ENCODE assay signal across 8 cellular contexts in the genomic region with DNA sequence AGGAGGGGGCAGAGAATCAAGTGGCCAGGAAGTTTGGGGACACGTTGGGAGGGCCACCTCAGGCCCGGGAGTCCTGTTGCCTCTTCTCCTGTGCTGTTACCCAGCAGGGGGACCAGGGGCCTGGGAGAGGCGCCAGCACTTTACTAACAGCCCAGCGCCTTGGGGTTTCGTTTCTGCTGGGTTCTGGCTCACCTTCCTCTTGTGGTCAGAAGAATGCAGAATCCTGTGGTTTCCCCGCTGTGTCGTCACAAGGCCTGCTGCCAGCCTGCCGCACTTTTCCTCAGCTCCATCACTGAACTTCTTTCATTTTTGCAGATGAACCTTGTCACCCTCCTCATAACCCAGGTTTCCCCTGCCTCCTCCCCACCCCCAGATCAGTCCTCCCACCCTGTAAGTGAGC.
A peak's percentile ranks its signal among the peaks of the same experiment; 100 is the strongest.
DNase-seq lines count a peak whose midpoint lies in the region; ATAC-seq and TF ChIP-seq lines count a peak whose summit lies in the region.

No MANE protein-coding gene starts in this region.

- intact Hi-C loops in left ventricle myocardium inferior (cut with micrococcal nuclease): no loop called here

- H3K27me3 ChIP-seq in Peyer's patch: no peaks in the 10 kb centered on the region
- H3K27me3 ChIP-seq in left ventricle myocardium inferior (ENCODE audit: low read depth): peaks cover 11% of the 10 kb centered on the region

- DNase-seq in Peyer's patch (peak; percentile 60 to 90 (median 83)), left ventricle myocardium inferior (peak; percentile 49), putamen (ENCODE audit: low spot score) (no peak)
- peak; percentile 58 for DNase-seq in activated effector memory CD4-positive, alpha-beta T cell treated with Interleukin-2 at 50 U/mL for 16 hours
- peak; percentile 56 for DNase-seq in stimulated activated CD4-positive, alpha-beta T cell treated with anti-CD3 and anti-CD28 coated beads, Interleukin-2, amount 100 ng/mL, for 4 hours (ENCODE audit: low read depth)

- H3K9me3 ChIP-seq in Peyer's patch (no peaks in the 10 kb centered on the region), left ventricle myocardium inferior (replicated peaks) (no peaks in the 10 kb centered on the region)

- H3K4me3 ChIP-seq in Peyer's patch (no peak overlapping the region), left ventricle myocardium inferior (no peak overlapping the region)

- no peak for TF ChIP-seq CTCF in Peyer's patch (IDR thresholded peaks at IDR 0.05)
- TF ChIP-seq CTCF in left ventricle myocardium inferior (IDR thresholded peaks at IDR 0.05; ENCODE audit: borderline replicate concordance): no peak

- H3K36me3 ChIP-seq in Peyer's patch (no peaks in the 10 kb centered on the region), left ventricle myocardium inferior (no peaks in the 10 kb centered on the region)

- H3K27ac ChIP-seq in Peyer's patch: peak overlapping the region; percentile 14 to 59 (median 44)
- H3K27ac ChIP-seq in left ventricle myocardium inferior (replicated peaks): no peak overlapping the region

- no peak for TF ChIP-seq POLR2A in GM18505 (IDR thresholded peaks at IDR 0.05; ENCODE audit: borderline replicate concordance, extremely low read depth, insufficient read depth, insufficient read length)
- no peak for TF ChIP-seq POLR2A in Peyer's patch (IDR thresholded peaks at IDR 0.05)

- H3K4me1 ChIP-seq in Peyer's patch (peaks cover 0 to 35% (median 10%) of the 10 kb centered on the region in 4 donors), left ventricle myocardium inferior (peaks cover 4% of the 10 kb centered on the region)

- ATAC-seq in GM18505 (IDR thresholded peaks at IDR 0.05; ENCODE audit: unreplicated experiment) (peak; percentile 64), HG02852 (IDR thresholded peaks at IDR 0.05; ENCODE audit: unreplicated experiment) (peak; percentile 65), HG03196 (IDR thresholded peaks at IDR 0.05; ENCODE audit: unreplicated experiment) (no peak)
